In genomic region chr3:61844346-61844745, GRCh38 we compare ENCODE assay signal across 29 cellular contexts.
"Had no signal": no experiment of that assay in that cellular context is flagged by ENCODE, and none has a peak within 500 bp of the region (broad histone marks: within the 10 kb centered on the region; RNA-seq: fewer than 3 reads in every experiment).

No MANE protein-coding gene starts in this region.

- H3K4me3 ChIP-seq: ovary, psoas muscle, right lobe of liver, sigmoid colon, stomach, thoracic aorta, thyroid gland, tibial nerve, upper lobe of left lung, vagina had no signal

- H3K27me3 ChIP-seq: neutrophil, ovary, right lobe of liver, sigmoid colon, stomach, thyroid gland, tibial nerve, upper lobe of left lung, vagina had no signal

- H3K36me3 ChIP-seq: neutrophil, ovary, right lobe of liver, sigmoid colon, stomach, thoracic aorta, thyroid gland, tibial nerve, upper lobe of left lung, vagina had no signal

- H3K9me3 Mint-ChIP-seq: natural killer cell treated with Interleukin-12 subunit alpha and Interleukin-12 subunit beta and Interleukin-15 and Interleukin-18, amount 100 ng/mL, for 72 hours; nephron progenitor cell; neural crest cell; stimulated activated naive B cell treated with anti-CD40 and anti-IgM and Interleukin-4, amounts not matched to agents 10 μg/mL and 1 μg/mL and 100 μg/mL, for 72 hours; stimulated activated naive CD8-positive, alpha-beta T cell treated with anti-CD3 and anti-CD28 coated beads, Interleukin-15, Interleukin-2, amounts not matched to agents 100 ng/mL and 50 ng/mL, for 24 hours had no signal

- H2AFZ ChIP-seq: parathyroid adenoma had no signal

- H3K4me3 Mint-ChIP-seq: natural killer cell treated with Interleukin-12 subunit alpha and Interleukin-12 subunit beta and Interleukin-15 and Interleukin-18, amount 100 ng/mL, for 72 hours; nephron progenitor cell; neural crest cell; stimulated activated effector memory CD8-positive, alpha-beta T cell treated with anti-CD3 and anti-CD28 coated beads, Interleukin-12 subunit alpha, Interleukin-12 subunit beta, amount 100 ng/mL, for 72 hours; stimulated activated naive B cell treated with anti-CD40 and anti-IgM and Interleukin-4, amounts not matched to agents 10 μg/mL and 1 μg/mL and 100 μg/mL, for 72 hours; stimulated activated naive CD8-positive, alpha-beta T cell treated with anti-CD3 and anti-CD28 coated beads, Interleukin-15, Interleukin-2, amounts not matched to agents 100 ng/mL and 50 ng/mL, for 24 hours had no signal

- H3K27me3 Mint-ChIP-seq: progenitor cell of endocrine pancreas; stimulated activated naive B cell treated with anti-CD40 and anti-IgM and Interleukin-4, amounts not matched to agents 10 μg/mL and 1 μg/mL and 100 μg/mL, for 72 hours; stimulated activated naive CD8-positive, alpha-beta T cell treated with anti-CD3 and anti-CD28 coated beads, Interleukin-15, Interleukin-2, amounts not matched to agents 100 ng/mL and 50 ng/mL, for 24 hours had no signal

- H3K36me3 Mint-ChIP-seq: natural killer cell treated with Interleukin-12 subunit alpha and Interleukin-12 subunit beta and Interleukin-15 and Interleukin-18, amount 100 ng/mL, for 72 hours; stimulated activated effector memory CD8-positive, alpha-beta T cell treated with anti-CD3 and anti-CD28 coated beads, Interleukin-12 subunit alpha, Interleukin-12 subunit beta, amount 100 ng/mL, for 72 hours; stimulated activated naive B cell treated with anti-CD40 and anti-IgM and Interleukin-4, amounts not matched to agents 10 μg/mL and 1 μg/mL and 100 μg/mL, for 72 hours had no signal

- H3K27ac ChIP-seq: neutrophil, ovary, parathyroid adenoma, psoas muscle, right lobe of liver, sigmoid colon, stomach, thoracic aorta, upper lobe of left lung, vagina had no signal

- H3K9me3 ChIP-seq: neutrophil, ovary, psoas muscle, right lobe of liver, sigmoid colon, stomach, thoracic aorta, thyroid gland, tibial nerve, upper lobe of left lung, vagina had no signal

- ATAC-seq: natural killer cell treated with Interleukin-12 subunit alpha and Interleukin-12 subunit beta and Interleukin-15 and Interleukin-18, amount 100 ng/mL, for 72 hours; psoas muscle; right cardiac atrium; right lobe of liver; stimulated activated effector memory CD8-positive, alpha-beta T cell treated with anti-CD3 and anti-CD28 coated beads, Interleukin-12 subunit alpha, Interleukin-12 subunit beta, amount 100 ng/mL, for 72 hours; stimulated activated naive B cell treated with anti-CD40 and anti-IgM and Interleukin-4, amounts not matched to agents 10 μg/mL and 1 μg/mL and 100 μg/mL, for 72 hours had no signal

- H3K27ac Mint-ChIP-seq: natural killer cell treated with Interleukin-12 subunit alpha and Interleukin-12 subunit beta and Interleukin-15 and Interleukin-18, amount 100 ng/mL, for 72 hours; progenitor cell of endocrine pancreas; stimulated activated effector memory CD8-positive, alpha-beta T cell treated with anti-CD3 and anti-CD28 coated beads, Interleukin-12 subunit alpha, Interleukin-12 subunit beta, amount 100 ng/mL, for 72 hours; stimulated activated naive B cell treated with anti-CD40 and anti-IgM and Interleukin-4, amounts not matched to agents 10 μg/mL and 1 μg/mL and 100 μg/mL, for 72 hours; stimulated activated naive CD8-positive, alpha-beta T cell treated with anti-CD3 and anti-CD28 coated beads, Interleukin-15, Interleukin-2, amounts not matched to agents 100 ng/mL and 50 ng/mL, for 24 hours had no signal

- H3K4me1 Mint-ChIP-seq: stimulated activated effector memory CD8-positive, alpha-beta T cell treated with anti-CD3 and anti-CD28 coated beads, Interleukin-12 subunit alpha, Interleukin-12 subunit beta, amount 100 ng/mL, for 72 hours; stimulated activated naive B cell treated with anti-CD40 and anti-IgM and Interleukin-4, amounts not matched to agents 10 μg/mL and 1 μg/mL and 100 μg/mL, for 72 hours had no signal

- H3K9ac ChIP-seq: parathyroid adenoma had no signal

- DNase-seq: nephron progenitor cell; nucleus accumbens; ovary; posterior cingulate gyrus; psoas muscle; right cardiac atrium; right lobe of liver; sigmoid colon; small intestine; stimulated activated CD4-positive, alpha-beta T cell treated with anti-CD3 and anti-CD28 coated beads, Interleukin-15, amount 100 ng/mL, for 24 hours; stimulated activated CD4-positive, alpha-beta T cell treated with anti-CD3 and anti-CD28 coated beads, Interleukin-2, amount 100 ng/mL, for 24 hours; stimulated activated CD4-positive, alpha-beta T cell treated with anti-CD3 and anti-CD28 coated beads, Interleukin-2, amount 100 ng/mL, for 48 hours; stimulated activated CD4-positive, alpha-beta T cell treated with anti-CD3 and anti-CD28 coated beads, Interleukin-4, amount 100 ng/mL, for 24 hours; stimulated activated naive B cell treated with anti-CD40 and anti-IgM and Interleukin-4, amounts not matched to agents 10 μg/mL and 1 μg/mL and 100 μg/mL, for 72 hours; stimulated activated naive CD4-positive, alpha-beta T cell treated with Interleukin-2 at 50 U/mL for 16 hours; stomach; thyroid gland; trophoblast cell; upper lobe of left lung had no signal
